14 cellular contexts compared by ENCODE assay signal in the genomic region with DNA sequence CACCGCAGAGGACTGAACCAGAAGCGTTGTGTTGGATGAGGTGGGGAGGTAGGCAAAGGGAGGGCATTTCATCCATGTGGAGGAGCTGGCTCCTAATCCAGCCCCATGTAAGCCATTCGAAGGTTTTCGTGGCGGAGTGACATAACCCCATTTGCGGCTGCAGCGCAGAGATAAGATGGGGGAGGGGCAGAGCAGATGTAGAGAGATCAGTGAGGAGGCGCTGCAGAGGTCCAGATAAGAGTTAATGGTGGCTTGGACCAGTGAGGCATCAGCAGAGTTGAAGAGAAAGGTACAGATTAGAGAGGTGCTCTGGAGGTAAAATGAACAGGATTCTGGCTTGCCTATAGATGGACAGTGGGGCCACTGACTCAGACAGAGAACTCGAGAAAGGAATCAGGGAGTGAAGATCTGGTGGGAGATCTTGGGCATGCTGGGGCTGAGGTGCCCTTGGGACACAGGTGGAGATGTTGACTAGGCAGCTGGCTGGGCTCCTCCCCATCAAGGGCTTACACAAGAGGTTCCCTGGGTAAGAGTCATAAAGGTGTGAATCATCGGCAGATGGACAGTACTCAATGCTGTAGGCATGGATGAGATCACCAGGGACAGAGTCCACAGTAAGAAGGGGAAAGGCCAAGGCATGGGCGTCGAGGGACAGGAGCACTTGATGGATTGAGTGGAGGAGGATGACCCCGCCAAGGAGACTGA. TPM values are rescaled to one million over a fixed set of nuclear protein-coding genes. Genes with fewer than 3 reads are reported as not detected.
A peak's percentile ranks its signal among the peaks of the same experiment; 100 is the strongest.
DNase-seq lines count a peak whose midpoint lies in the region; ATAC-seq, FAIRE-seq and TF ChIP-seq lines count a peak whose summit lies in the region.
"Had no signal": no experiment of that assay in that cellular context is flagged by ENCODE, and none has a peak within 500 bp of the region (broad histone marks: within the 10 kb centered on the region; RNA-seq: fewer than 3 reads in every experiment).

No MANE protein-coding gene starts in this region.

- H3K36me3 Mint-ChIP-seq in GM23338 (ENCODE audit: low read depth) (no peaks in the 10 kb centered on the region), mesothelial cell of epicardium (no peaks in the 10 kb centered on the region)

- FAIRE-seq in small intestine (lab: Jason Lieb, UNC): no peak

- no peak overlapping the region for H2AFZ ChIP-seq in GM23338

- H3K27ac ChIP-seq in small intestine (ENCODE audit: low read depth in 1 of 2, low read length in 1 of 2): peak overlapping the region; percentile 23 to 86
- no peak overlapping the region for H3K27ac ChIP-seq in GM23338 (ENCODE audit: low read depth)
- H3K27ac ChIP-seq: 22Rv1, thyroid gland had no signal

- no peaks in the 10 kb centered on the region for H3K9me3 Mint-ChIP-seq in GM23338
- H3K9me3 Mint-ChIP-seq in mesothelial cell of epicardium: no peaks in the 10 kb centered on the region
- H3K9me3 Mint-ChIP-seq: activated CD4-positive, alpha-beta T cell treated with anti-CD3 and anti-CD28 coated beads, Interleukin-2, amount 10 ng/mL, durations not matched to agents 7 days and 5 days; central memory CD8-positive, alpha-beta T cell had no signal

- no peaks in the 10 kb centered on the region for H3K9me2 ChIP-seq in GM23338 (ENCODE audit: insufficient read depth)

- H3K27me3 ChIP-seq in small intestine (ENCODE audit: control insufficient read depth in 2 of 2, insufficient read depth in 2 of 2, low read length in 2 of 2) (no peaks in the 10 kb centered on the region), GM23338 (ENCODE audit: insufficient read depth) (no peaks in the 10 kb centered on the region)
- H3K27me3 ChIP-seq: thyroid gland had no signal

- H3K4me3 Mint-ChIP-seq in GM23338: no peak overlapping the region
- H3K4me3 Mint-ChIP-seq in mesothelial cell of epicardium: no peak overlapping the region
- H3K4me3 Mint-ChIP-seq: activated CD4-positive, alpha-beta T cell treated with anti-CD3 and anti-CD28 coated beads, Interleukin-2, amount 10 ng/mL, durations not matched to agents 7 days and 5 days; central memory CD8-positive, alpha-beta T cell had no signal

- WGBS in small intestine, 3 donors: 33 to 66% (median 51%) methylated on average over 13 of the region's 13 CpGs

- TF ChIP-seq CTCF in GM23338 (conservative IDR thresholded peaks at IDR 0.05; ENCODE audit: low read depth in 2 of 2): no peak
- no peak for TF ChIP-seq CTCF in mesothelial cell of epicardium (IDR thresholded peaks at IDR 0.05; ENCODE audit: unreplicated experiment)

- H3F3A ChIP-seq in GM23338 (replicated peaks; ENCODE audit: low read depth): no peaks in the 10 kb centered on the region

- H3K79me2 ChIP-seq in GM23338 (replicated peaks; ENCODE audit: insufficient read depth): no peaks in the 10 kb centered on the region

- H3K27me3 Mint-ChIP-seq in GM23338 (ENCODE audit: insufficient read depth, low read depth, poor library complexity) (peaks cover 4% of the 10 kb centered on the region), mesothelial cell of epicardium (ENCODE audit: low read depth) (peaks cover 6% of the 10 kb centered on the region)

- peak; percentile 37 for DNase-seq in DMS 273 (lab: John Stamatoyannopoulos, UW; ENCODE audit: unreplicated experiment)
- DNase-seq in DMS 273 treated with DMSO at 0.1 percent for 48 hours (lab: John Stamatoyannopoulos, UW): no peak
- DNase-seq in SHP77 (lab: John Stamatoyannopoulos, UW): peak; percentile 41 to 56
- DNase-seq in fibroblast of peridontal ligament (ENCODE audit: extremely low read depth): peak; percentile 44
- DNase-seq in small intestine: peak; percentile 99
- no peak for DNase-seq in GM23338 (ENCODE audit: low spot score)
- DNase-seq in mesothelial cell of epicardium (ENCODE audit: low spot score in 2 of 2, unreplicated experiment in 2 of 2): no peak
- DNase-seq: activated CD4-positive, alpha-beta T cell treated with anti-CD3 and anti-CD28 coated beads, Interleukin-2, amount 10 ng/mL, durations not matched to agents 7 days and 5 days; NCI-H2227 treated with DMSO at 0.1 percent for 48 hours; stimulated activated CD4-positive, alpha-beta T cell treated with anti-CD3 and anti-CD28 coated beads, Interleukin-15, amount 100 ng/mL, for 24 hours; thyroid gland had no signal

- no peak overlapping the region for H3K27ac Mint-ChIP-seq in GM23338
- no peak overlapping the region for H3K27ac Mint-ChIP-seq in mesothelial cell of epicardium
- H3K27ac Mint-ChIP-seq: activated CD4-positive, alpha-beta T cell treated with anti-CD3 and anti-CD28 coated beads, Interleukin-2, amount 10 ng/mL, durations not matched to agents 7 days and 5 days had no signal

- no peaks in the 10 kb centered on the region for H3K9me3 ChIP-seq in small intestine (ENCODE audit: control insufficient read depth, low read depth)
- H3K9me3 ChIP-seq: thyroid gland had no signal

- H3K4me1 ChIP-seq in small intestine (ENCODE audit: control insufficient read depth in 2 of 2, insufficient read depth in 1 of 2, low read depth in 1 of 2, low read length in 1 of 2): peaks cover 0 to 4% of the 10 kb centered on the region in 2 donors
- H3K4me1 ChIP-seq in GM23338 (ENCODE audit: insufficient read depth): no peaks in the 10 kb centered on the region
- H3K4me1 ChIP-seq: thyroid gland had no signal

- H3K4me2 ChIP-seq in GM23338: no peak overlapping the region

- peaks cover 32% of the 10 kb centered on the region for H3K4me1 Mint-ChIP-seq in GM23338
- H3K4me1 Mint-ChIP-seq in mesothelial cell of epicardium: peaks cover 14% of the 10 kb centered on the region
- H3K4me1 Mint-ChIP-seq: activated CD4-positive, alpha-beta T cell treated with anti-CD3 and anti-CD28 coated beads, Interleukin-2, amount 10 ng/mL, durations not matched to agents 7 days and 5 days; central memory CD8-positive, alpha-beta T cell had no signal

- H3K36me3 ChIP-seq in small intestine (ENCODE audit: control insufficient read depth in 2 of 2, insufficient read depth in 2 of 2, low read length in 2 of 2) (no peaks in the 10 kb centered on the region), GM23338 (ENCODE audit: insufficient read depth) (no peaks in the 10 kb centered on the region)
- H3K36me3 ChIP-seq: thyroid gland had no signal

- ATAC-seq in GM23338 (no peak), HG03342 (IDR thresholded peaks at IDR 0.05; ENCODE audit: unreplicated experiment) (no peak)

- no peak overlapping the region for H3K4me3 ChIP-seq in small intestine (ENCODE audit: low read depth in 1 of 2, low read length in 2 of 2)
- no peak overlapping the region for H3K4me3 ChIP-seq in GM23338
- H3K4me3 ChIP-seq: thyroid gland had no signal

- H4K20me1 ChIP-seq in GM23338 (replicated peaks; ENCODE audit: insufficient read depth): no peaks in the 10 kb centered on the region

TF ChIP-seq in GM23338, 12 proteins besides CTCF, POLR2A, EP300 and RAD21 (continues in another document):
- TF ChIP-seq, protein P1, sequence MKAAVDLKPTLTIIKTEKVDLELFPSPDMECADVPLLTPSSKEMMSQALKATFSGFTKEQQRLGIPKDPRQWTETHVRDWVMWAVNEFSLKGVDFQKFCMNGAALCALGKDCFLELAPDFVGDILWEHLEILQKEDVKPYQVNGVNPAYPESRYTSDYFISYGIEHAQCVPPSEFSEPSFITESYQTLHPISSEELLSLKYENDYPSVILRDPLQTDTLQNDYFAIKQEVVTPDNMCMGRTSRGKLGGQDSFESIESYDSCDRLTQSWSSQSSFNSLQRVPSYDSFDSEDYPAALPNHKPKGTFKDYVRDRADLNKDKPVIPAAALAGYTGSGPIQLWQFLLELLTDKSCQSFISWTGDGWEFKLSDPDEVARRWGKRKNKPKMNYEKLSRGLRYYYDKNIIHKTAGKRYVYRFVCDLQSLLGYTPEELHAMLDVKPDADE (IDR thresholded peaks at IDR 0.05): no peak
- TF ChIP-seq ZNF114 (CRISPR knock-in tag; IDR thresholded peaks at IDR 0.05) (no peak), STAT1 (IDR thresholded peaks at IDR 0.05; ENCODE audit: unreplicated experiment) (no peak)

RNA-seq across cellular contexts. Expression of gene PTPRF, which starts 7.8 kb away (rescaled TPM):
- polyA plus RNA-seq in small intestine (10 to 100 TPM; 77.0 to 87.4 (median 78.9) TPM), GM23338 (2016; fragmentation: Nextera tagmentation; extraction: Ambion mirVana) (48.7 and 52.4 TPM in 2 replicates)
- total RNA-seq in GM23338 (2014; rRNA removed; shearing (Covaris generic)): 154 and 173 TPM in 2 replicates
- total RNA-seq in mesothelial cell of epicardium: 464 to 475 TPM (median 471 TPM) in 3 replicates

Comparison
In these comparisons a context has a peak if more than half of its experiments do, and no peak if none do; other contexts are left out.
1. DNase-seq: peak in DMS 273 (single experiment), SHP77 (2 of 2), fibroblast of peridontal ligament (single experiment) and small intestine (single experiment); none in DMS 273 treated with DMSO at 0.1 percent for 48 hours (single experiment), GM23338 (single experiment) and mesothelial cell of epicardium (0 of 2).